Comparison of ENCODE assay signal across 22 cellular contexts in the genomic region with DNA sequence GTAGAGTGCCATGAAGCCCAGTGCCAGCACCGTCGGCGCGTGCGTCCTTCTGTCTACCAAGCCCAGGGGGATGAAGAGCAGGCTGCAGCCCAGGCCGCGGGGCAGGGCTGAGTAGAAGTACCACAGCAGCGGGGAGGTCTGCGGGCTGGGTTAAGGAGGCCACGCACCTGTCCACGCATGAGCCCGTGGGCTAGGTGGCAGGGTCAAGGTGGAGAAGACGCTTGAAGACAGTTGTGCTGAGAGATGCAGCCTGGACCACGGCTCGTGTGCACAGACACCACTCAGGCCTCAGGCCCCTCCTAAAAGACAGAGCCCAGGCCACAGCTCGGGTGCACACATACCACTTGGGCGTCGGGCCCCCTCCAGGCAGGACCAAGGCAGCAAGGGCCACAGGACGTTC.
"Had no signal": no experiment of that assay in that cellular context is flagged by ENCODE, and none has a peak within 500 bp of the region (broad histone marks: within the 10 kb centered on the region; RNA-seq: fewer than 3 reads in every experiment).

No MANE protein-coding gene starts in this region.

- H3K9me3 ChIP-seq: esophagus muscularis mucosa, left lung, prostate gland, tibial nerve had no signal

- FAIRE-seq: astrocyte, colon, keratinocyte had no signal

- ATAC-seq: activated CD8-positive, alpha-beta T cell treated with anti-CD3 and anti-CD28 coated beads for 36 hours; activated naive CD8-positive, alpha-beta T cell treated with anti-CD3 and anti-CD28 coated beads, Interleukin-2, amount 50 U/mL, for 24 hours; left lung; natural killer cell treated with Interleukin-12 subunit alpha and Interleukin-12 subunit beta and Interleukin-15 and Interleukin-18, amount 100 ng/mL, for 72 hours had no signal

- DNase-seq: activated CD4-positive, alpha-beta T cell treated with anti-CD3 and anti-CD28 coated beads for 4 hours; activated CD8-positive, alpha-beta T cell treated with anti-CD3 and anti-CD28 coated beads for 36 hours; activated effector memory CD4-positive, alpha-beta T cell treated with anti-CD3 and anti-CD28 coated beads, Interleukin-2, amount 50 U/mL, for 16 hours; activated naive CD8-positive, alpha-beta T cell treated with anti-CD3 and anti-CD28 coated beads, Interleukin-2, amount 50 U/mL, for 24 hours; activated T-cell treated with anti-CD3 and anti-CD28 coated beads, Interleukin-2, amount 50 U/mL, for 48 hours; hippocampal formation; left lung; stimulated activated CD4-positive, alpha-beta T cell treated with anti-CD3 and anti-CD28 coated beads, Interleukin-15, amount 100 ng/mL, for 24 hours; stimulated activated CD4-positive, alpha-beta T cell treated with anti-CD3 and anti-CD28 coated beads, Interleukin-4, amount 100 ng/mL, for 1 hour; stimulated activated naive CD4-positive, alpha-beta T cell treated with Interleukin-2 at 50 U/mL for 16 hours; substantia nigra; T-helper 1 cell; WERI-Rb-1 had no signal

- H3K9me3 Mint-ChIP-seq: activated CD8-positive, alpha-beta T cell treated with anti-CD3 and anti-CD28 coated beads for 36 hours; activated naive CD8-positive, alpha-beta T cell treated with anti-CD3 and anti-CD28 coated beads, Interleukin-2, amount 50 U/mL, for 24 hours; natural killer cell treated with Interleukin-12 subunit alpha and Interleukin-12 subunit beta and Interleukin-15 and Interleukin-18, amount 100 ng/mL, for 72 hours had no signal

- H3K27me3 Mint-ChIP-seq: activated CD8-positive, alpha-beta T cell treated with anti-CD3 and anti-CD28 coated beads for 36 hours; activated naive CD8-positive, alpha-beta T cell treated with anti-CD3 and anti-CD28 coated beads, Interleukin-2, amount 50 U/mL, for 24 hours; natural killer cell treated with Interleukin-12 subunit alpha and Interleukin-12 subunit beta and Interleukin-15 and Interleukin-18, amount 100 ng/mL, for 72 hours had no signal

- H3K4me3 Mint-ChIP-seq: activated CD8-positive, alpha-beta T cell treated with anti-CD3 and anti-CD28 coated beads for 36 hours; activated naive CD8-positive, alpha-beta T cell treated with anti-CD3 and anti-CD28 coated beads, Interleukin-2, amount 50 U/mL, for 24 hours; natural killer cell treated with Interleukin-12 subunit alpha and Interleukin-12 subunit beta and Interleukin-15 and Interleukin-18, amount 100 ng/mL, for 72 hours had no signal

- H3K4me1 ChIP-seq: esophagus muscularis mucosa, left lung, prostate gland, tibial nerve had no signal

- H3K27ac ChIP-seq: cardiac muscle cell, esophagus muscularis mucosa, left lung, prostate gland, skin epidermis, tibial nerve, WERI-Rb-1 had no signal

- H3K27ac Mint-ChIP-seq: activated CD8-positive, alpha-beta T cell treated with anti-CD3 and anti-CD28 coated beads for 36 hours; activated naive CD8-positive, alpha-beta T cell treated with anti-CD3 and anti-CD28 coated beads, Interleukin-2, amount 50 U/mL, for 24 hours; natural killer cell treated with Interleukin-12 subunit alpha and Interleukin-12 subunit beta and Interleukin-15 and Interleukin-18, amount 100 ng/mL, for 72 hours had no signal

- H3K27me3 ChIP-seq: cardiac muscle cell, esophagus muscularis mucosa, left lung, tibial nerve had no signal

- H3K4me1 Mint-ChIP-seq: activated naive CD8-positive, alpha-beta T cell treated with anti-CD3 and anti-CD28 coated beads, Interleukin-2, amount 50 U/mL, for 24 hours had no signal

- H3K36me3 Mint-ChIP-seq: natural killer cell treated with Interleukin-12 subunit alpha and Interleukin-12 subunit beta and Interleukin-15 and Interleukin-18, amount 100 ng/mL, for 72 hours had no signal

- H3K4me3 ChIP-seq: cardiac muscle cell, esophagus muscularis mucosa, left lung, prostate gland, skin epidermis, tibial nerve had no signal
